ENCODE assay signal across 8 cellular contexts in the genomic region with DNA sequence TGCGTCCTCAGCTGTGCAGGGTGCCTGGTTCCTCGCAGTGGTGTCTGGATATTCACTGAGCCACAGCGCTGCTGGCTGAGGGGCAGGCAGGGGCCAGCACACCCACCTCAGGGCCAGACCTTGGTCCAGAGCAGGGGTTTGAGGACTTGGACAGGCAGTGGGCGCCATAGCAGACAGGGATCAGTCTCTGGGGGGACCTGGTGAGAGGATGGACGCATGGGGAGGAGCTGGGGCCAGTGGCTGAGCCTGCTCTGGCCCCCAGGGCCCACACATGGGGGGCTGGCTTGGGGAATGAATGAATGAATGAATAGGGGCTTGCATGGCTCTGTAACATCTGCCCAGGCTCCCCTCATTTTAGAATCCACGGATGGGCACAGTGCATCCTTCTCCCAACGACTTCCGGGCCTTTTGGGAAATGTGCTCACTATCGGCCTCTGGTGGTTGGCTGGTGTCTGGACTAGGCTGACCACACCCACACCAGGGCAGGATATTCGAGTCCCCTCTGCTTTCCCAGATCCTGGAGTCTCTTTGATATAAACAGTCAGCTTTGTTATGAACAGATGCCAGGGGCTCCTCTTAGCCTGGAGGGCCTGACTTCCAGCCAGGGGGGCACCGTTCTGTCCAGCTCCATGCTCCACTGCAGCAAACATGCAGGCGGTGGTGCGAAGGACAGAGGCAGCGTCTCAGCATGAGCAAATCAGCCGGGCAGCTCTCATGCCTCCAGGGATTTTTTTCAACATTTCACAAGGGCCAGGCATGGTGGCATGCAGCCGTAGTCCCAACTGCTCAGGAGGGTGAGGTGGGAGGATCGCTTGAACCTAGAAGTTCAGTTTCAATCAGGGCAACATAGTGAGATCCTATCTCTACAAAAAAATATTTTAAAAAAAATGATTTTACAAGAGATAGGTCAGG.
DNase-seq lines count a peak whose midpoint lies in the region; ATAC-seq, FAIRE-seq and TF ChIP-seq lines count a peak whose summit lies in the region.

No MANE protein-coding gene starts in this region.

- no peaks in the 10 kb centered on the region for H3K4me1 ChIP-seq in OCI-LY3 (ENCODE audit: low read length)
- H3K4me1 ChIP-seq in pancreas, result no peaks in the 10 kb centered on the region

- H3K4me3 ChIP-seq in OCI-LY3 (ENCODE audit: low read length) (no peak overlapping the region), pancreas (no peak overlapping the region)

- H3K27ac ChIP-seq in OCI-LY3 (ENCODE audit: low read length) (no peak overlapping the region), pancreas (no peak overlapping the region)

- H2AFZ ChIP-seq in OCI-LY3 (ENCODE audit: low read depth, low read length), result no peak overlapping the region

- ATAC-seq in pancreas (peak; percentile 86 to 92 (median 89)), HG02798 (IDR thresholded peaks at IDR 0.05; ENCODE audit: poor library complexity, unreplicated experiment) (no peak), HG03097 (IDR thresholded peaks at IDR 0.05; ENCODE audit: low FRiP score, unreplicated experiment) (no peak)

- no peak overlapping the region for H3K9ac ChIP-seq in OCI-LY3 (ENCODE audit: low read length)

- no peaks in the 10 kb centered on the region for H3K27me3 ChIP-seq in OCI-LY3 (ENCODE audit: low read depth, low read length)
- no peaks in the 10 kb centered on the region for H3K27me3 ChIP-seq in pancreas

- H3K4me2 ChIP-seq in OCI-LY3 (ENCODE audit: low read length), result no peak overlapping the region

- H3K9me3 ChIP-seq in OCI-LY3 (ENCODE audit: insufficient read depth, low read length) (no peaks in the 10 kb centered on the region), pancreas (no peaks in the 10 kb centered on the region)

- no peak for FAIRE-seq in pancreas (lab: Jason Lieb, UNC)

- DNase-seq in COR-L47 (lab: John Stamatoyannopoulos, UW) (peak; percentile 73), HPDE6-E6E7 (ENCODE audit: extremely low spot score) (peak; percentile 73), glomerular visceral epithelial cell (ENCODE audit: extremely low spot score) (peak; percentile 67), pancreas (peak in 5 of 6 donors; percentile 51 to 77 (median 71))
- DNase-seq in activated T-helper 9 cell treated with anti-CD3 and anti-CD28 coated beads, Interleukin-2, amount 50 U/mL, for 16 hours (ENCODE audit: low read depth), result peak; percentile 15

- TF ChIP-seq CTCF in OCI-LY3 (IDR thresholded peaks at IDR 0.05; ENCODE audit: low read depth, low read length) (peak; percentile 74), pancreas (IDR thresholded peaks at IDR 0.05) (peak; percentile 65 to 83 (median 74))

- WGBS in pancreas, 2 donors, result 57 to 62% methylated on average over 17 of the region's 17 CpGs

- peaks cover 70% of the 10 kb centered on the region for H3K36me3 ChIP-seq in OCI-LY3 (replicated peaks; ENCODE audit: low read depth, low read length)
- peaks cover 0 to 8% (median 3%) of the 10 kb centered on the region in 3 donors for H3K36me3 ChIP-seq in pancreas

- peaks cover 15% of the 10 kb centered on the region; the same call in 1 of the 2 replicates for H3K79me2 ChIP-seq in OCI-LY3 (ENCODE audit: low read length)

- intact Hi-C loops in pancreas (cut with DNase I), result loop anchor here in 2 of 3 donors (5.0 kb wide), 1 partner anchor 193 kb away; no protein-coding TSS in a partner anchor

- H4K20me1 ChIP-seq in OCI-LY3 (ENCODE audit: insufficient read depth, low read length), result peaks cover 20% of the 10 kb centered on the region

Comparison
In these comparisons a context has a peak if more than half of its experiments do, and no peak if none do; other contexts are left out.
1. DNase-seq: peak in every context shown above with its lines; median percentile 73 in COR-L47; 73 in HPDE6-E6E7; 71 in pancreas; 67 in glomerular visceral epithelial cell; 15 in activated T-helper 9 cell treated with anti-CD3 and anti-CD28 coated beads, Interleukin-2, amount 50 U/mL, for 16 hours.
2. ATAC-seq: peak in pancreas (4 of 4); none in HG02798 (single experiment) and HG03097 (single experiment).